9 cellular contexts compared by ENCODE assay signal in genomic region chr16:24653725-24654124, GRCh38.
"Had no signal": no experiment of that assay in that cellular context is flagged by ENCODE, and none has a peak within 500 bp of the region (broad histone marks: within the 10 kb centered on the region; RNA-seq: fewer than 3 reads in every experiment).

No MANE protein-coding gene starts in this region.

- ATAC-seq: HCT116 had no signal

- H3K9ac ChIP-seq: GM23248, KMS-11 had no signal

- H3K27ac ChIP-seq: GM23248, HL-60, KMS-11 had no signal

- DNase-seq: GM23248, GOT3, H7, HFFc6, KBM-7 had no signal

- H3K4me2 ChIP-seq: KMS-11 had no signal

- H3K36me3 ChIP-seq: HAP-1 had no signal

- H3K9me3 ChIP-seq: HAP-1 had no signal

- H3K4me3 ChIP-seq: GM23248, HAP-1 had no signal
